In genomic region chr3:157051625-157052024, GRCh38 we compare ENCODE assay signal across 23 cellular contexts.
"Had no signal": no experiment of that assay in that cellular context is flagged by ENCODE, and none has a peak within 500 bp of the region (broad histone marks: within the 10 kb centered on the region; RNA-seq: fewer than 3 reads in every experiment).

No MANE protein-coding gene starts in this region.

- H3K27ac Mint-ChIP-seq: IgD-negative memory B cell had no signal

- H3K36me3 Mint-ChIP-seq: IgD-negative memory B cell had no signal

- H3K4me3 Mint-ChIP-seq: IgD-negative memory B cell had no signal

- H3K27ac ChIP-seq: HL-60, RWPE1 had no signal

- H3K27me3 Mint-ChIP-seq: IgD-negative memory B cell had no signal

- DNase-seq: KBM-7, MV-4-11, NCI-H1048, NCI-H1105, NCI-H1417, NCI-H1436 treated with DMSO at 0.1 percent for 48 hours, NCI-H1694, NCI-H187 treated with DMSO at 0.1 percent for 48 hours, NCI-H2029 treated with DMSO at 0.1 percent for 48 hours, NCI-H446, NCI-H510A, NCI-H524 treated with DMSO at 0.1 percent for 48 hours, NCI-H69, NCI-H774, PC-3, SHP77, T-helper 1 cell had no signal

- ATAC-seq: Panc1, PC-3, SK-N-SH treated with all-trans-retinoic acid at 6 μM for 48 hours had no signal

- FAIRE-seq: HTR-8/SVneo had no signal

- H3K9me3 Mint-ChIP-seq: IgD-negative memory B cell had no signal
